Comparison of ENCODE assay signal across 11 cellular contexts in genomic region chr19:3605770-3606169, GRCh38. TPM values are rescaled to one million over a fixed set of nuclear protein-coding genes. Genes with fewer than 3 reads are reported as not detected.
A peak's percentile ranks its signal among the peaks of the same experiment; 100 is the strongest.
DNase-seq lines count a peak whose midpoint lies in the region; ATAC-seq and TF ChIP-seq lines count a peak whose summit lies in the region.
"Had no signal": no experiment of that assay in that cellular context is flagged by ENCODE, and none has a peak within 500 bp of the region (broad histone marks: within the 10 kb centered on the region; RNA-seq: fewer than 3 reads in every experiment).

No MANE protein-coding gene starts in this region.

- H3K9ac ChIP-seq in BLaER1 treated with 17β-estradiol and CSF1 and Interleukin-3, amounts not matched to agents 10 nM and 100 nM = peak overlapping the region in 9 of 11 experiments; percentile 12 to 71 (median 52); a peak in 10 of 22 replicates
- H3K9ac ChIP-seq in fibroblast of lung (ENCODE audit: insufficient read depth, low read length) (peak overlapping the region; percentile 58), rectal smooth muscle tissue (ENCODE audit: low read length) (no peak overlapping the region)

- H3K27me3 ChIP-seq in BLaER1 treated with 17β-estradiol and CSF1 and Interleukin-3, amounts not matched to agents 10 nM and 100 nM = peaks cover 13 to 28% (median 25%) of the 10 kb centered on the region in 11 experiments
- H3K27me3 ChIP-seq in fibroblast of lung (ENCODE audit: control insufficient read depth, insufficient read depth, low read length) (no peaks in the 10 kb centered on the region), rectal smooth muscle tissue (ENCODE audit: control insufficient read depth, insufficient read depth, low read length) (no peaks in the 10 kb centered on the region)

- TF ChIP-seq CTCF in fibroblast of lung (conservative IDR thresholded peaks at IDR 0.05 in 1 of 2, IDR thresholded peaks at IDR 0.05 in 1 of 2; ENCODE audit: low read depth in 1 of 2, low read length in 2 of 2) = no peak

- no peak for ATAC-seq in GM21723 (IDR thresholded peaks at IDR 0.05; ENCODE audit: unreplicated experiment)
- ATAC-seq in HG02938 (IDR thresholded peaks at IDR 0.05; ENCODE audit: unreplicated experiment) = no peak

- H3K79me2 ChIP-seq in fibroblast of lung (ENCODE audit: control insufficient read depth, insufficient read depth, low read length) = no peaks in the 10 kb centered on the region

- DNase-seq in NCI-H69 (lab: John Stamatoyannopoulos, UW) = peak; percentile 62
- DNase-seq in fibroblast of lung (ENCODE audit: low read depth in 2 of 2) = no peak
- no peak for DNase-seq in dedifferentiated amniotic fluid mesenchymal stem cell (ENCODE audit: extremely low spot score)
- DNase-seq in HUDEP-2 (lab: John Stamatoyannopoulos, UW; ENCODE audit: unreplicated experiment in 76 of 76) = no peak
- DNase-seq: DND-41, midbrain, NCI-H226 had no signal

- peaks cover 0 to 6% (median 0%) of the 10 kb centered on the region in 11 experiments; a peak in 3 of 22 replicates for H3K9me3 ChIP-seq in BLaER1 treated with 17β-estradiol and CSF1 and Interleukin-3, amounts not matched to agents 10 nM and 100 nM (replicated peaks in 1 of 11)
- no peaks in the 10 kb centered on the region for H3K9me3 ChIP-seq in fibroblast of lung (ENCODE audit: control insufficient read depth, insufficient read depth, low read depth, low read length)

- H3K4me2 ChIP-seq in BLaER1 treated with 17β-estradiol and CSF1 and Interleukin-3, amounts not matched to agents 10 nM and 100 nM = peak overlapping the region; percentile 79 to 98 (median 92)
- H3K4me2 ChIP-seq in fibroblast of lung (ENCODE audit: extremely low read depth, insufficient read depth, low read length) = peak overlapping the region; percentile 49

- H3K4me1 ChIP-seq in BLaER1 treated with 17β-estradiol and CSF1 and Interleukin-3, amounts not matched to agents 10 nM and 100 nM = peaks cover 55 to 82% (median 76%) of the 10 kb centered on the region in 10 experiments
- H3K4me1 ChIP-seq in fibroblast of lung (ENCODE audit: control insufficient read depth, extremely low read depth, insufficient read depth, low read length) (peaks cover 9% of the 10 kb centered on the region), rectal smooth muscle tissue (ENCODE audit: control insufficient read depth, insufficient read depth, low read length) (no peaks in the 10 kb centered on the region)

- peak overlapping the region in 7 of 10 experiments; percentile 28 to 68 (median 50); a peak in 12 of 20 replicates for H3K4me3 ChIP-seq in BLaER1 treated with 17β-estradiol and CSF1 and Interleukin-3, amounts not matched to agents 10 nM and 100 nM
- H3K4me3 ChIP-seq in fibroblast of lung (replicated peaks in 1 of 4; ENCODE audit: control extremely low read depth in 1 of 4, insufficient read depth in 1 of 4, low read depth in 3 of 4, low read length in 4 of 4) (peak overlapping the region; percentile 39 to 63 (median 45)), rectal smooth muscle tissue (ENCODE audit: low read length) (peak overlapping the region; percentile 68)

- no peak overlapping the region for H2AFZ ChIP-seq in fibroblast of lung (ENCODE audit: low read length)

- H3K27ac ChIP-seq in BLaER1 treated with 17β-estradiol and CSF1 and Interleukin-3, amounts not matched to agents 10 nM and 100 nM = peak overlapping the region in 1 of 11 experiments; percentile 8; a peak in 1 of 22 replicates
- H3K27ac ChIP-seq in fibroblast of lung (ENCODE audit: insufficient read depth, low read length) (no peak overlapping the region), rectal smooth muscle tissue (ENCODE audit: low read depth, low read length) (no peak overlapping the region)

- peaks cover 0 to 23% (median 7%) of the 10 kb centered on the region in 11 experiments; a peak in 11 of 22 replicates for H4K20me1 ChIP-seq in BLaER1 treated with 17β-estradiol and CSF1 and Interleukin-3, amounts not matched to agents 10 nM and 100 nM
- H4K20me1 ChIP-seq in fibroblast of lung (ENCODE audit: control insufficient read depth, extremely low read depth, insufficient read depth, low read length) = no peaks in the 10 kb centered on the region

- H3K36me3 ChIP-seq in BLaER1 treated with 17β-estradiol and CSF1 and Interleukin-3, amounts not matched to agents 10 nM and 100 nM = peaks cover 0 to 6% (median 0%) of the 10 kb centered on the region in 11 experiments; a peak in 5 of 22 replicates
- H3K36me3 ChIP-seq in fibroblast of lung (ENCODE audit: control insufficient read depth, insufficient read depth, low read length) = no peaks in the 10 kb centered on the region
- H3K36me3 ChIP-seq in rectal smooth muscle tissue (ENCODE audit: control insufficient read depth, insufficient read depth, low read length) = peaks cover 2% of the 10 kb centered on the region

RNA-seq across cellular contexts. Expression of gene TBXA2R, which starts 0.9 kb away (rescaled TPM):
- 0.77 and 1.8 TPM in 2 replicates for total RNA-seq in fibroblast of lung
- 1.1 and 1.3 TPM in 2 replicates for polyA plus RNA-seq in fibroblast of lung
- polyA plus RNA-seq in fibroblast of lung (2012) = 2.7 and 3.3 TPM in 2 replicates
- polyA minus RNA-seq in fibroblast of lung (ENCODE audit: low replicate concordance) = 1.6 and 3.1 TPM in 2 replicates

RNA-seq across cellular contexts. Expression of gene GIPC3, which starts 20.5 kb away (rescaled TPM):
- under 0.01 TPM in 2 replicates for total RNA-seq in fibroblast of lung
- 0.20 and 0.60 TPM in 2 replicates for polyA plus RNA-seq in fibroblast of lung
- polyA plus RNA-seq in fibroblast of lung (2012) = 0.17 and 0.83 TPM in 2 replicates
- 0.26 and 4.2 TPM in 2 replicates for polyA minus RNA-seq in fibroblast of lung (ENCODE audit: low replicate concordance)

RNA-seq across cellular contexts. Expression of gene CACTIN, which starts 20.8 kb away (rescaled TPM):
- 19.7 and 20.0 TPM in 2 replicates for total RNA-seq in fibroblast of lung
- 6.7 and 9.4 TPM in 2 replicates for polyA plus RNA-seq in fibroblast of lung
- polyA plus RNA-seq in fibroblast of lung (2012) = 14.0 and 18.5 TPM in 2 replicates
- polyA minus RNA-seq in fibroblast of lung (ENCODE audit: low replicate concordance) = 6.6 and 15.0 TPM in 2 replicates

RNA-seq across cellular contexts. Expression of gene HMG20B, which starts 33.0 kb away (rescaled TPM):
- total RNA-seq in fibroblast of lung = 55.5 and 63.6 TPM in 2 replicates
- 27.3 and 30.1 TPM in 2 replicates for polyA plus RNA-seq in fibroblast of lung
- polyA plus RNA-seq in fibroblast of lung (2012) = 47.2 and 60.2 TPM in 2 replicates
- polyA minus RNA-seq in fibroblast of lung (ENCODE audit: low replicate concordance) = 13.2 and 13.8 TPM in 2 replicates

RNA-seq across cellular contexts. Expression of gene MFSD12, which starts 48.4 kb away (rescaled TPM):
- 69.9 and 79.9 TPM in 2 replicates for total RNA-seq in fibroblast of lung
- 19.9 and 20.6 TPM in 2 replicates for polyA plus RNA-seq in fibroblast of lung
- polyA plus RNA-seq in fibroblast of lung (2012) = 40.1 and 44.4 TPM in 2 replicates
- 56.1 and 64.1 TPM in 2 replicates for polyA minus RNA-seq in fibroblast of lung (ENCODE audit: low replicate concordance)
